ENCODE assay signal across 8 cellular contexts in genomic region chr19:32570081-32570785, GRCh38. TPM values are rescaled to one million over a fixed set of nuclear protein-coding genes. Genes with fewer than 3 reads are reported as not detected.
DNase-seq lines count a peak whose midpoint lies in the region; ATAC-seq and TF ChIP-seq lines count a peak whose summit lies in the region.

No MANE protein-coding gene starts in this region.

- TF ChIP-seq CTCF in ascending aorta (IDR thresholded peaks at IDR 0.05) = peak in 2 of 3 experiments; percentile 15 to 47
- TF ChIP-seq CTCF in hepatocyte (IDR thresholded peaks at IDR 0.05; ENCODE audit: poor library complexity) = peak; percentile 84
- TF ChIP-seq CTCF in sigmoid colon (IDR thresholded peaks at IDR 0.05) = peak in 2 of 4 experiments; percentile 47 to 49

- TF ChIP-seq EP300 in sigmoid colon (IDR thresholded peaks at IDR 0.05) = no peak

- H3K4me2 ChIP-seq in hepatocyte = no peak overlapping the region

- H3K36me3 ChIP-seq in SJSA1 = no peaks in the 10 kb centered on the region
- no peaks in the 10 kb centered on the region for H3K36me3 ChIP-seq in ascending aorta
- no peaks in the 10 kb centered on the region for H3K36me3 ChIP-seq in hepatocyte (replicated peaks; ENCODE audit: insufficient read depth, low read depth)
- H3K36me3 ChIP-seq in sigmoid colon = no peaks in the 10 kb centered on the region

- no peaks in the 10 kb centered on the region for H3K9me2 ChIP-seq in hepatocyte (replicated peaks; ENCODE audit: insufficient read depth)

- H3K27me3 ChIP-seq in SJSA1 (replicated peaks) (no peaks in the 10 kb centered on the region), ascending aorta (no peaks in the 10 kb centered on the region), hepatocyte (no peaks in the 10 kb centered on the region), sigmoid colon (no peaks in the 10 kb centered on the region)

- WGBS in hepatocyte (ENCODE audit: low lambda C conversion rate, missing lambda C conversion rate) = 50% methylated on average over 13 of the region's 15 CpGs
- WGBS in sigmoid colon, 2 donors = 30 to 38% methylated on average over 15 of the region's 15 CpGs

- H3K4me1 ChIP-seq in SJSA1 (replicated peaks) (no peaks in the 10 kb centered on the region), ascending aorta (no peaks in the 10 kb centered on the region), hepatocyte (ENCODE audit: insufficient read depth) (no peaks in the 10 kb centered on the region), sigmoid colon (no peaks in the 10 kb centered on the region)

- no peak for ATAC-seq in GM19463 (IDR thresholded peaks at IDR 0.05; ENCODE audit: unreplicated experiment)

- H4K20me1 ChIP-seq in hepatocyte (ENCODE audit: insufficient read depth, poor library complexity, severe bottlenecking) = no peaks in the 10 kb centered on the region

- no peak overlapping the region for H3K4me3 ChIP-seq in SJSA1
- H3K4me3 ChIP-seq in ascending aorta = no peak overlapping the region
- H3K4me3 ChIP-seq in hepatocyte = no peak overlapping the region
- H3K4me3 ChIP-seq in sigmoid colon = no peak overlapping the region

- no peak overlapping the region for H2AFZ ChIP-seq in hepatocyte

- no peak for TF ChIP-seq POLR2A in sigmoid colon (IDR thresholded peaks at IDR 0.05)

- no peaks in the 10 kb centered on the region for H3K9me3 ChIP-seq in SJSA1 (replicated peaks)
- H3K9me3 ChIP-seq in ascending aorta = no peaks in the 10 kb centered on the region
- H3K9me3 ChIP-seq in hepatocyte (ENCODE audit: low read depth) = no peaks in the 10 kb centered on the region
- H3K9me3 ChIP-seq in sigmoid colon = no peaks in the 10 kb centered on the region

- no peak overlapping the region for H3K27ac ChIP-seq in SJSA1
- no peak overlapping the region for H3K27ac ChIP-seq in ascending aorta
- no peak overlapping the region for H3K27ac ChIP-seq in hepatocyte
- no peak overlapping the region for H3K27ac ChIP-seq in sigmoid colon

- DNase-seq in NCI-H1417 (lab: John Stamatoyannopoulos, UW) (peak; percentile 48 to 79 (median 75)), NCI-H1417 treated with DMSO at 0.1 percent for 48 hours (lab: John Stamatoyannopoulos, UW) (no peak), M059J (ENCODE audit: low read depth) (peak; percentile 69), SJSA1 (ENCODE audit: low read depth in 1 of 2, low spot score in 2 of 2) (peak; percentile 47 to 60), ascending aorta (ENCODE audit: low spot score in 2 of 2) (no peak), hepatocyte (ENCODE audit: low spot score) (peak; percentile 76), sigmoid colon (peak; percentile 69)

- no peaks in the 10 kb centered on the region for H3K79me2 ChIP-seq in hepatocyte

- intact Hi-C loops in ascending aorta (cut with DNase I) (no loop called here), sigmoid colon (cut with DNase I) (loop anchor here (2.0 to 10.0 kb wide), 2 partner anchors 283 to 1895 kb away; no protein-coding TSS in a partner anchor)

RNA-seq across cellular contexts. Expression of gene PDCD5, which starts 10.8 kb away (rescaled TPM):
- total RNA-seq in M059J (2014; rRNA removed; shearing (Covaris generic)) = 213 and 234 TPM in 2 replicates
- 212 and 277 TPM in 2 replicates for total RNA-seq in SJSA1 (2014; rRNA removed; shearing (Covaris generic))
- total RNA-seq in ascending aorta = 36.6 TPM
- 138 and 149 TPM in 2 replicates for total RNA-seq in hepatocyte
- polyA plus RNA-seq in hepatocyte = 199 and 226 TPM in 2 replicates
- total RNA-seq in sigmoid colon = 100 to 1,000 TPM; 143 to 216 (median 159) TPM
- 10 to 100 TPM; 70.3 to 90.9 (median 73.1) TPM for polyA plus RNA-seq in sigmoid colon

Comparison
In these comparisons a context has a peak if more than half of its experiments do, and no peak if none do; other contexts are left out.
1. DNase-seq: peak in NCI-H1417 (3 of 3), M059J (single experiment), SJSA1 (2 of 2), hepatocyte (single experiment) and sigmoid colon (single experiment); none in NCI-H1417 treated with DMSO at 0.1 percent for 48 hours (single experiment) and ascending aorta (0 of 2).